Comparison of ENCODE assay signal across 2 cellular contexts in genomic region chr6:128437685-128438084, GRCh38.
TF ChIP-seq lines count a peak whose summit lies in the region.

No MANE protein-coding gene starts in this region.

TF ChIP-seq in GM23338, 12 proteins besides CTCF, POLR2A, EP300 and RAD21 (continued from another document):
- no peak for TF ChIP-seq CREB1 (CRISPR knock-in tag; IDR thresholded peaks at IDR 0.05; ENCODE audit: low read depth)
- TF ChIP-seq ETS1 (IDR thresholded peaks at IDR 0.05) = no peak
- no peak for TF ChIP-seq ZNF114 (CRISPR knock-in tag; IDR thresholded peaks at IDR 0.05)
- TF ChIP-seq ZNF462 (CRISPR knock-in tag; IDR thresholded peaks at IDR 0.05) = no peak
- no peak for TF ChIP-seq STAT1 (IDR thresholded peaks at IDR 0.05; ENCODE audit: unreplicated experiment)

TF ChIP-seq in SK-N-SH treated with all-trans-retinoic acid at 6 μM for 48 hours, 23 proteins besides CTCF, POLR2A, EP300 and RAD21 (continued from another document):
- TF ChIP-seq RARB (CRISPR knock-in tag; IDR thresholded peaks at IDR 0.05) (no peak), ESRRG (CRISPR knock-in tag; IDR thresholded peaks at IDR 0.05) (no peak), ARNTL (CRISPR knock-in tag; IDR thresholded peaks at IDR 0.05; ENCODE audit: borderline replicate concordance, low read depth) (no peak)
